ENCODE assay signal across 18 cellular contexts in genomic region chr10:114429581-114430335, GRCh38.
"Had no signal": no experiment of that assay in that cellular context is flagged by ENCODE, and none has a peak within 500 bp of the region (broad histone marks: within the 10 kb centered on the region; RNA-seq: fewer than 3 reads in every experiment).

No MANE protein-coding gene starts in this region.

- H3K27me3 ChIP-seq: ovary, sigmoid colon, thyroid gland had no signal

- DNase-seq: activated CD4-positive, alpha-beta memory T cell treated with anti-CD3 and anti-CD28 coated beads for 36 hours; activated CD4-positive, alpha-beta T cell treated with anti-CD3 and anti-CD28 coated beads for 4 hours; activated naive CD4-positive, alpha-beta T cell treated with Interleukin-2 at 50 U/mL for 16 hours; activated T-cell treated with anti-CD3 and anti-CD28 coated beads, Interleukin-2, amount 50 U/mL, for 1 hour; amniotic stem cell; effector memory CD8-positive, alpha-beta T cell; hippocampal formation; islet precursor cell; mammary epithelial cell; naive B cell; ovary; sigmoid colon; SK-N-SH; stimulated activated naive B cell treated with anti-CD40 and anti-IgM and Interleukin-4, amounts not matched to agents 10 μg/mL and 1 μg/mL and 100 μg/mL, for 72 hours; thyroid gland had no signal

- H3K9me3 ChIP-seq: ovary, sigmoid colon, SK-N-SH, thyroid gland had no signal

- H3K27ac Mint-ChIP-seq: activated CD4-positive, alpha-beta memory T cell treated with anti-CD3 and anti-CD28 coated beads for 36 hours; stimulated activated naive B cell treated with anti-CD40 and anti-IgM and Interleukin-4, amounts not matched to agents 10 μg/mL and 1 μg/mL and 100 μg/mL, for 72 hours; T-helper 2 cell treated with Interferon-gamma antibody and Interleukin-4, amounts not matched to agents 5 μg/mL and 100 μg/mL, for 36 hours; WTC11 had no signal

- H3K27me3 Mint-ChIP-seq: activated CD4-positive, alpha-beta memory T cell treated with anti-CD3 and anti-CD28 coated beads for 36 hours; activated T-helper 17 cell treated with anti-CD3 and anti-CD28 coated beads, Interleukin-2, amount 50 U/mL, for 72 hours; effector memory CD8-positive, alpha-beta T cell; naive B cell; stimulated activated naive B cell treated with anti-CD40 and anti-IgM and Interleukin-4, amounts not matched to agents 10 μg/mL and 1 μg/mL and 100 μg/mL, for 72 hours had no signal

- H3K4me1 Mint-ChIP-seq: activated T-helper 17 cell treated with anti-CD3 and anti-CD28 coated beads, Interleukin-2, amount 50 U/mL, for 72 hours; naive B cell; stimulated activated naive B cell treated with anti-CD40 and anti-IgM and Interleukin-4, amounts not matched to agents 10 μg/mL and 1 μg/mL and 100 μg/mL, for 72 hours had no signal

- H3K36me3 ChIP-seq: ovary, sigmoid colon had no signal

- H3K4me3 ChIP-seq: ovary, sigmoid colon, thyroid gland had no signal

- ATAC-seq: activated T-helper 17 cell treated with anti-CD3 and anti-CD28 coated beads, Interleukin-2, amount 50 U/mL, for 72 hours; effector memory CD8-positive, alpha-beta T cell; stimulated activated naive B cell treated with anti-CD40 and anti-IgM and Interleukin-4, amounts not matched to agents 10 μg/mL and 1 μg/mL and 100 μg/mL, for 72 hours; WTC11 had no signal

- H3K4me3 Mint-ChIP-seq: activated CD4-positive, alpha-beta memory T cell treated with anti-CD3 and anti-CD28 coated beads for 36 hours; activated T-helper 17 cell treated with anti-CD3 and anti-CD28 coated beads, Interleukin-2, amount 50 U/mL, for 72 hours; effector memory CD8-positive, alpha-beta T cell; naive B cell; stimulated activated naive B cell treated with anti-CD40 and anti-IgM and Interleukin-4, amounts not matched to agents 10 μg/mL and 1 μg/mL and 100 μg/mL, for 72 hours; T-helper 2 cell treated with Interferon-gamma antibody and Interleukin-4, amounts not matched to agents 5 μg/mL and 100 μg/mL, for 36 hours; WTC11 had no signal

- H3K9me3 Mint-ChIP-seq: activated CD4-positive, alpha-beta memory T cell treated with anti-CD3 and anti-CD28 coated beads for 36 hours; activated T-helper 17 cell treated with anti-CD3 and anti-CD28 coated beads, Interleukin-2, amount 50 U/mL, for 72 hours; effector memory CD8-positive, alpha-beta T cell; stimulated activated naive B cell treated with anti-CD40 and anti-IgM and Interleukin-4, amounts not matched to agents 10 μg/mL and 1 μg/mL and 100 μg/mL, for 72 hours; T-helper 2 cell treated with Interferon-gamma antibody and Interleukin-4, amounts not matched to agents 5 μg/mL and 100 μg/mL, for 36 hours had no signal

- H3K27ac ChIP-seq: ovary, sigmoid colon, thyroid gland had no signal
